Comparison of ENCODE assay signal across 8 cellular contexts in genomic region chr14:61478971-61479473, GRCh38.
DNase-seq lines count a peak whose midpoint lies in the region; ATAC-seq and TF ChIP-seq lines count a peak whose summit lies in the region.

No MANE protein-coding gene starts in this region.

- H3F3A ChIP-seq in GM23248 (ENCODE audit: insufficient read depth) = peaks cover 32% of the 10 kb centered on the region

- H3K79me2 ChIP-seq in OCI-LY7 (ENCODE audit: insufficient read depth, low read depth, low read length) (peaks cover 4% of the 10 kb centered on the region; the same call in 1 of the 2 replicates), GM23248 (ENCODE audit: insufficient read depth) (peaks cover 37% of the 10 kb centered on the region)

- H3K4me1 ChIP-seq in OCI-LY7 (ENCODE audit: insufficient read depth, low read length, poor library complexity, severe bottlenecking) = peaks cover 78% of the 10 kb centered on the region
- peaks cover 46% of the 10 kb centered on the region for H3K4me1 ChIP-seq in GM23248 (ENCODE audit: insufficient read depth)

- intact Hi-C loops in OCI-LY7 (cut with micrococcal nuclease; ENCODE audit: unreplicated experiment) = loop anchor here (1.0 to 5.0 kb wide), 4 partner anchors 24 to 603 kb away; partner anchors contain the start of gene HIF1A

- H2AFZ ChIP-seq in OCI-LY7 (ENCODE audit: low read length) (peak overlapping the region; percentile 49; the same call in 1 of the 2 replicates), GM23248 (no peak overlapping the region)

- no peaks in the 10 kb centered on the region for H3K27me3 ChIP-seq in GM23248 (replicated peaks; ENCODE audit: insufficient read depth)

- H3K9me3 Mint-ChIP-seq in immature natural killer cell = no peaks in the 10 kb centered on the region

- H3K9me2 ChIP-seq in OCI-LY7 (ENCODE audit: insufficient read depth, low read length) (no peaks in the 10 kb centered on the region), GM23248 (ENCODE audit: insufficient read depth) (no peaks in the 10 kb centered on the region)

- H3K4me3 Mint-ChIP-seq in immature natural killer cell = peak overlapping the region; percentile 46 to 74 (median 54)

- peaks cover 96 to 100% of the 10 kb centered on the region in 2 donors for H3K4me1 Mint-ChIP-seq in immature natural killer cell

- CTCF ChIA-PET in OCI-LY7 (lab: Charles Lee; ENCODE audit: unreplicated experiment) = interaction anchor here (0.8 to 2.1 kb wide), 5 partner anchors 12 to 283 kb away, joined by 3 to 16 read pairs (median 3); no protein-coding TSS in a partner anchor

- DNase-seq in OCI-LY7 (ENCODE audit: low spot score) (peak; percentile 80), immature natural killer cell (no peak), cerebellar nuclear complex (lab: John Stamatoyannopoulos, UW) (no peak), middle frontal gyrus (ENCODE audit: extremely low spot score, low spot score) (no peak), GM23248 (no peak)

- ATAC-seq in GM18502 (IDR thresholded peaks at IDR 0.05; ENCODE audit: poor library complexity, unreplicated experiment) (peak; percentile 50), GM21737 (IDR thresholded peaks at IDR 0.05; ENCODE audit: unreplicated experiment) (peak; percentile 42), HG03565 (IDR thresholded peaks at IDR 0.05; ENCODE audit: unreplicated experiment) (no peak)

- peaks cover 11 to 26% (median 24%) of the 10 kb centered on the region in 3 donors for H3K36me3 Mint-ChIP-seq in immature natural killer cell

- H3K27ac Mint-ChIP-seq in immature natural killer cell = peak overlapping the region in 5 of 6 donors; percentile 94 to 100 (median 99)

- POLR2A ChIA-PET in OCI-LY7 (lab: Charles Lee) = interaction anchor here (0.6 to 15.1 kb wide), 21 partner anchors 11 to 603 kb away, joined by 3 to 333 read pairs (median 4); no protein-coding TSS in a partner anchor

- H4K20me1 ChIP-seq in OCI-LY7 (ENCODE audit: insufficient read depth, low read length) (no peaks in the 10 kb centered on the region), GM23248 (ENCODE audit: insufficient read depth) (no peaks in the 10 kb centered on the region)

- H3K36me3 ChIP-seq in OCI-LY7 (ENCODE audit: insufficient read depth, low read length) (no peaks in the 10 kb centered on the region), GM23248 (ENCODE audit: low read depth) (no peaks in the 10 kb centered on the region)

- H3K9me3 ChIP-seq in OCI-LY7 (ENCODE audit: low read length) = no peaks in the 10 kb centered on the region
- no peaks in the 10 kb centered on the region for H3K9me3 ChIP-seq in GM23248 (ENCODE audit: low read depth)

- H3K27me3 Mint-ChIP-seq in immature natural killer cell (ENCODE audit: low read depth in 3 of 3) = peaks cover 11 to 51% (median 46%) of the 10 kb centered on the region in 3 donors

- peak overlapping the region; percentile 56 for H3K4me3 ChIP-seq in OCI-LY7 (ENCODE audit: low read depth, low read length, poor library complexity, severe bottlenecking)
- H3K4me3 ChIP-seq in GM23248 = no peak overlapping the region

- H3K4me2 ChIP-seq in OCI-LY7 (ENCODE audit: low read length) (peak overlapping the region; percentile 62), GM23248 (ENCODE audit: unreplicated experiment) (no peak overlapping the region)

- H3K27ac ChIP-seq in OCI-LY7 (ENCODE audit: low read depth, low read length, poor library complexity, severe bottlenecking) (peak overlapping the region; percentile 92), GM23248 (no peak overlapping the region)

- no peak for TF ChIP-seq CTCF in OCI-LY7 (conservative IDR thresholded peaks at IDR 0.05; ENCODE audit: low read length)

- WGBS in GM23248 (ENCODE audit: low coverage in 1 of 2, low lambda C conversion rate in 2 of 2, missing lambda C conversion rate in 2 of 2), 2 experiments = 89 to 93% methylated on average over 6 of the region's 6 CpGs

- in situ Hi-C loops in GM23248 (cut with MboI) = no loop called here

- H3K9ac ChIP-seq in GM23248 = no peak overlapping the region

- no TSS peak for BruUV-seq in OCI-LY7 (replicated peaks; lab: Mats Ljungman, UMichigan)
